15 cellular contexts compared by ENCODE assay signal in genomic region chr12:108782971-108783370, GRCh38.
"Had no signal": no experiment of that assay in that cellular context is flagged by ENCODE, and none has a peak within 500 bp of the region (broad histone marks: within the 10 kb centered on the region; RNA-seq: fewer than 3 reads in every experiment).

No MANE protein-coding gene starts in this region.

- H3K9me3 ChIP-seq: tibial nerve, vagina had no signal

- H3K9me3 Mint-ChIP-seq: activated CD8-positive, alpha-beta T cell treated with anti-CD3 and anti-CD28 coated beads for 36 hours; activated T-cell treated with anti-CD3 and anti-CD28 coated beads, Interleukin-2, amount 50 U/mL, for 4 hours; central memory CD8-positive, alpha-beta T cell had no signal

- H3K4me3 Mint-ChIP-seq: activated CD8-positive, alpha-beta T cell treated with anti-CD3 and anti-CD28 coated beads for 36 hours; activated T-cell treated with anti-CD3 and anti-CD28 coated beads, Interleukin-2, amount 50 U/mL, for 4 hours; central memory CD8-positive, alpha-beta T cell had no signal

- DNase-seq: activated CD4-positive, alpha-beta T cell treated with anti-CD3 and anti-CD28 coated beads for 4 hours; activated CD8-positive, alpha-beta T cell treated with anti-CD3 and anti-CD28 coated beads for 36 hours; activated effector memory CD4-positive, alpha-beta T cell treated with Interleukin-2 at 50 U/mL for 16 hours; activated naive CD4-positive, alpha-beta T cell treated with anti-CD3 and anti-CD28 coated beads, Interleukin-2, amount 50 U/mL, for 16 hours; activated T-cell treated with anti-CD3 and anti-CD28 coated beads, Interleukin-2, amount 50 U/mL, for 4 hours; foreskin fibroblast; retina; stimulated activated CD4-positive, alpha-beta T cell treated with anti-CD3 and anti-CD28 coated beads, Interleukin-15, amount 100 ng/mL, for 24 hours; stimulated activated CD4-positive, alpha-beta T cell treated with anti-CD3 and anti-CD28 coated beads, Interleukin-4, amount 100 ng/mL, for 1 hour; stimulated activated naive CD4-positive, alpha-beta T cell had no signal

- H3K4me1 Mint-ChIP-seq: central memory CD8-positive, alpha-beta T cell had no signal

- H3K27ac ChIP-seq: parathyroid adenoma, vagina had no signal

- H3K27me3 Mint-ChIP-seq: activated CD8-positive, alpha-beta T cell treated with anti-CD3 and anti-CD28 coated beads for 36 hours; central memory CD8-positive, alpha-beta T cell had no signal

- H3K4me3 ChIP-seq: coronary artery, tibial nerve, vagina had no signal

- ATAC-seq: activated CD8-positive, alpha-beta T cell treated with anti-CD3 and anti-CD28 coated beads for 36 hours; activated T-cell treated with anti-CD3 and anti-CD28 coated beads, Interleukin-2, amount 50 U/mL, for 4 hours had no signal

- H3K4me1 ChIP-seq: vagina had no signal

- H3K27ac Mint-ChIP-seq: activated CD8-positive, alpha-beta T cell treated with anti-CD3 and anti-CD28 coated beads for 36 hours had no signal

- H3K27me3 ChIP-seq: tibial nerve, vagina had no signal
